Comparison of ENCODE assay signal across 18 cellular contexts in the genomic region with DNA sequence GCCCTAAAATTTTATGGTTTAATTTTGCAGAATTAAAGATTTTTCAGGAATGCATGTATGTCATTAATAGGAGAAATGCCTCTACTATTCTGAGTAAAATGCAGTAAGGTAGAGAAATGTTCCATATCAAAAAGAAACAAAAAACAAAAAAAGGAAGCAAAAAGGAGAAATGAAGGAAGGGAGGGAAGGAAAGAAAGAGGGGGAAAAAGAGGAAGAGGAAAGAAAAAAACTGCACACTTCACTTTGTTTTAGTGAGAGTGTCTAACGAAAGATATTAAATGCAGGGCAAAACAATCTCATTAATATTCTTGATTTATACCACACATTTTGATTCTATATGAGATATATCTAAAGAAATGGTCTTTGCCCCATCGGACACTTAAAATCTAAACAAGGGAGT.
"Had no signal": no experiment of that assay in that cellular context is flagged by ENCODE, and none has a peak within 500 bp of the region (broad histone marks: within the 10 kb centered on the region; RNA-seq: fewer than 3 reads in every experiment).

No MANE protein-coding gene starts in this region.

- H3K27ac ChIP-seq: adrenal gland, breast epithelium, coronary artery, tibial artery had no signal

- H3K4me1 Mint-ChIP-seq: natural killer cell had no signal

- H3K4me1 ChIP-seq: breast epithelium had no signal

- H3K9me3 Mint-ChIP-seq: activated naive CD4-positive, alpha-beta T cell treated with anti-CD3 and anti-CD28 coated beads, Interleukin-2, amount 50 U/mL, for 24 hours; natural killer cell had no signal

- H3K4me3 Mint-ChIP-seq: activated naive CD4-positive, alpha-beta T cell treated with anti-CD3 and anti-CD28 coated beads, Interleukin-2, amount 50 U/mL, for 24 hours; natural killer cell had no signal

- H3K27ac Mint-ChIP-seq: activated naive CD4-positive, alpha-beta T cell treated with anti-CD3 and anti-CD28 coated beads, Interleukin-2, amount 50 U/mL, for 24 hours; natural killer cell had no signal

- ATAC-seq: activated CD4-positive, CD25-positive, alpha-beta regulatory T cell treated with anti-CD3 and anti-CD28 coated beads, Interleukin-2, amount 50 U/mL, for 24 hours; left cardiac atrium; natural killer cell had no signal

- H3K9me3 ChIP-seq: adrenal gland, breast epithelium, tibial artery had no signal

- DNase-seq: activated gamma-delta T cell; adrenal gland; erythroblast; foreskin melanocyte; glutamatergic neuron; hippocampal formation; left cardiac atrium; natural killer cell; posterior cingulate gyrus; retina; stimulated activated CD8-positive, alpha-beta memory T cell treated with anti-CD3 and anti-CD28 coated beads, Interleukin-4, amount 100 ng/mL, for 48 hours; stimulated activated naive CD4-positive, alpha-beta T cell treated with Interleukin-2 at 50 U/mL for 16 hours; T-helper 9 cell; tibial artery had no signal

- H3K27me3 ChIP-seq: adrenal gland, breast epithelium, tibial artery had no signal

- H3K36me3 ChIP-seq: adrenal gland, breast epithelium, tibial artery had no signal

- H3K4me3 ChIP-seq: adrenal gland, breast epithelium, coronary artery, tibial artery had no signal

- H3K27me3 Mint-ChIP-seq: activated naive CD4-positive, alpha-beta T cell treated with anti-CD3 and anti-CD28 coated beads, Interleukin-2, amount 50 U/mL, for 24 hours had no signal
